8 cellular contexts compared by ENCODE assay signal in the genomic region with DNA sequence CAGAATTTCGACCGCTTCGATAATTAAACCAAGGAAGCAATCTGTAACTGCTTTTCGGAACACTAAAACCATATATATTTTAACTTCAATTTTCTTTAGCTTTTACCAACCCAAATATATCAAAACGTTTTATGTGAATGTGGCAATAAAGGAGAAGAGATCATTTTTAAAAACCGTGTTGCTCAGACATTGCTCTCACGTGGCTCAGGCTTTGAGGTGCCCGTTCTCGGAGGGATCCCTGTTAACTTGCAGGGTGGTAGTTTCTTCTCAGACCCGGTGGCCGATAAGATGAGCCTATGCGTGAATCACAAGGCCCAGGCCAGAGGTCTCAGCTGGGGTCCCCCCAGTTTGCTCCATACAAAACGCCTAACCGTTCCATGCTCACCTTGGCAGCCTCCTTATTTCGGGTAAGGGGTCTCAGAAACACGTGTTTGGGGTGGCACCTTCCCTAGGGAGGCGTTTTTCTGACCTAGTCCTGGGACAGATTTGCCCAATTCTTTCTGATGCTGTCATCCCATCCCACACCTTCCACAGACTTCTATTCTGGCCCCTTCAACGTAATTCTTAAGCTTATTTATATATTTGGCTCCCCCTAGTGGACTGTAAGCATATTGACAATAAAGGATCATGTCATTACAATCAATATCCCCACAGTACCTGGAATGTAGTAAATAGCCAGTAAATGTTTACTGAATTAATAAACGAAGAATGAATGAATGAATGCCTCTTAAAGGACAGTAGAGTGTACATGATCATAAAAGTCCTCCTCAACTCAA. TPM values are rescaled to one million over a fixed set of nuclear protein-coding genes. Genes with fewer than 3 reads are reported as not detected.
DNase-seq lines count a peak whose midpoint lies in the region; ATAC-seq, FAIRE-seq and TF ChIP-seq lines count a peak whose summit lies in the region.

No MANE protein-coding gene starts in this region.

- CTCF ChIA-PET in Calu3 (lab: Charles Lee), result interaction anchor here (0.6 to 2.0 kb wide), 25 partner anchors 9 to 1061 kb away, joined by 3 to 15 read pairs (median 4); partner anchors contain the start of genes HOMER1 and SERINC5
- CTCF ChIA-PET in HCT116 (lab: Charles Lee), result interaction anchor here (0.6 to 3.3 kb wide), 33 partner anchors 8 to 1184 kb away, joined by 3 to 50 read pairs (median 4); partner anchors contain the start of genes DHFR, MSH3 and SERINC5
- CTCF ChIA-PET in activated B cell treated with CpG ODN at 0.5 μM for 24 hours (lab: Charles Lee), result interaction anchor here (0.9 to 2.3 kb wide), 17 partner anchors 8 to 530 kb away, joined by 3 to 12 read pairs (median 4); no protein-coding TSS in a partner anchor
- CTCF ChIA-PET in H1 (lab: Charles Lee; ENCODE audit: partially characterized antibody), result interaction anchor here (0.6 to 4.5 kb wide), 86 partner anchors 9 to 1472 kb away, joined by 3 to 43 read pairs (median 4); partner anchors contain the start of genes MTX3 and SERINC5

- H3K27me3 ChIP-seq in HCT116 (ENCODE audit: insufficient read depth, low read length) (no peaks in the 10 kb centered on the region), H1 (replicated peaks in 1 of 4; ENCODE audit: control insufficient read depth in 3 of 4, extremely low read depth in 1 of 4, insufficient read depth in 3 of 4, low read length in 3 of 4) (no peaks in the 10 kb centered on the region), testis (no peaks in the 10 kb centered on the region)

- ATAC-seq in HCT116 (peak; percentile 82), activated B cell treated with CpG ODN at 0.5 μM for 24 hours (ENCODE audit: low read depth) (peak; percentile 67), memory B cell (ENCODE audit: low read depth) (peak; percentile 73), GM21576 (IDR thresholded peaks at IDR 0.05; ENCODE audit: unreplicated experiment) (no peak)

- H3K36me3 ChIP-seq in HCT116 (ENCODE audit: control insufficient read depth in 1 of 2, insufficient read depth in 2 of 2, low read length in 2 of 2) (no peaks in the 10 kb centered on the region), H1 (ENCODE audit: control insufficient read depth in 2 of 4, insufficient read depth in 4 of 4, low read length in 3 of 4) (no peaks in the 10 kb centered on the region), testis (ENCODE audit: low read depth, missing control alignments) (no peaks in the 10 kb centered on the region)

- no peak overlapping the region for H4K91ac ChIP-seq in H1 (replicated peaks; ENCODE audit: insufficient read length, low read length)

- 61% methylated on average over 19 of the region's 19 CpGs; no CpG with 5 or more reads in 1 of the 2 experiments for WGBS in H1 (ENCODE audit: extremely low coverage in 1 of 2, insufficient coverage in 1 of 2, insufficient read length in 1 of 2, insufficient replicate concordance in 2 of 2, low coverage in 1 of 2, low lambda C conversion rate in 2 of 2, missing lambda C conversion rate in 1 of 2), 2 experiments
- WGBS in testis, 2 donors, result 9 to 20% methylated on average over 18 to 19 of the region's 19 CpGs

- no peaks in the 10 kb centered on the region for H3K9me3 ChIP-seq in HCT116 (ENCODE audit: control insufficient read depth in 1 of 2, insufficient read depth in 1 of 2, low read depth in 1 of 2, low read length in 2 of 2)
- H3K9me3 ChIP-seq in H1 (ENCODE audit: insufficient read depth in 2 of 2, low read depth in 1 of 2, low read length in 1 of 2), result no peaks in the 10 kb centered on the region
- no peaks in the 10 kb centered on the region for H3K9me3 ChIP-seq in testis

- H2AFZ ChIP-seq in HCT116 (ENCODE audit: low read depth, low read length, poor library complexity, severe bottlenecking) (peak overlapping the region; percentile 81), H1 (ENCODE audit: low read length) (no peak overlapping the region)

- no peak for TF ChIP-seq EP300 in H1 (IDR thresholded peaks at IDR 0.05; ENCODE audit: borderline replicate concordance in 1 of 2, low read depth in 2 of 2, low read length in 2 of 2)

- RAD21 ChIA-PET in HCT116 (lab: Charles Lee; ENCODE audit: low non-redundant PET in 1 of 2, low total read pairs in 2 of 2, uncharacterized antibody in 2 of 2, unreplicated experiment in 2 of 2), result interaction anchor here (0.6 to 1.2 kb wide), 10 partner anchors 183 to 1059 kb away, joined by 3 to 5 read pairs (median 3); no protein-coding TSS in a partner anchor

- H3K23ac ChIP-seq in H1 (ENCODE audit: insufficient read length), result no peak overlapping the region

- H3K4me1 Mint-ChIP-seq in Calu3 (ENCODE audit: low read depth, unreplicated experiment), result peaks cover 29% of the 10 kb centered on the region
- H3K4me1 Mint-ChIP-seq in activated B cell treated with CpG ODN at 0.5 μM for 24 hours, result peaks cover 7% of the 10 kb centered on the region
- H3K4me1 Mint-ChIP-seq in memory B cell, result peaks cover 3% of the 10 kb centered on the region

- H2BK5ac ChIP-seq in H1 (ENCODE audit: low read depth, low read length), result no peak overlapping the region

- peak; percentile 87 for FAIRE-seq in H1 (lab: Jason Lieb, UNC)

- H3K9ac ChIP-seq in HCT116 (ENCODE audit: low read length) (no peak overlapping the region), H1 (replicated peaks in 1 of 4; ENCODE audit: extremely low read depth in 1 of 4, low read depth in 3 of 4, low read length in 3 of 4) (no peak overlapping the region)

- H3K79me2 ChIP-seq in HCT116 (ENCODE audit: insufficient read depth, low read length) (no peaks in the 10 kb centered on the region), H1 (ENCODE audit: control insufficient read depth in 1 of 2, insufficient read depth in 2 of 2, low read length in 2 of 2) (no peaks in the 10 kb centered on the region)

- intact Hi-C loops in Calu3 (cut with micrococcal nuclease; ENCODE audit: unreplicated experiment), result loop anchor here (1.0 to 5.0 kb wide), 7 partner anchors 92 to 1058 kb away; partner anchors contain the start of gene MTX3
- intact Hi-C loops in HCT116 (cut with micrococcal nuclease), result loop anchor here (1.0 to 5.0 kb wide), 4 partner anchors 158 to 1061 kb away; no protein-coding TSS in a partner anchor
- intact Hi-C loops in activated B cell treated with CpG ODN at 0.5 μM for 24 hours (cut with micrococcal nuclease), result loop anchor here (1.0 kb wide), 4 partner anchors 204 to 1062 kb away; no protein-coding TSS in a partner anchor
- intact Hi-C loops in testis (cut with DNase I; ENCODE audit: low total_unique reads), result loop anchor here (5.0 kb wide), 1 partner anchor 231 kb away; no protein-coding TSS in a partner anchor

- no peak overlapping the region for H3K56ac ChIP-seq in H1 (replicated peaks; ENCODE audit: insufficient read length, low read depth, low read length)

- H3K9me3 Mint-ChIP-seq in Calu3 (ENCODE audit: low read depth, unreplicated experiment), result peaks cover 2% of the 10 kb centered on the region
- H3K9me3 Mint-ChIP-seq in activated B cell treated with CpG ODN at 0.5 μM for 24 hours, result no peaks in the 10 kb centered on the region
- H3K9me3 Mint-ChIP-seq in memory B cell, result no peaks in the 10 kb centered on the region

- H3K4me3 Mint-ChIP-seq in Calu3 (ENCODE audit: low read depth, unreplicated experiment) (peak overlapping the region; percentile 56), activated B cell treated with CpG ODN at 0.5 μM for 24 hours (peak overlapping the region; percentile 72), memory B cell (peak overlapping the region; percentile 82)

- DNase-seq in Calu3 (peak; percentile 31), HCT116 (ENCODE audit: low read depth, low spot score) (peak; percentile 71), NCI-H2171 (lab: John Stamatoyannopoulos, UW) (peak; percentile 56), activated B cell treated with CpG ODN at 0.5 μM for 24 hours (no peak), H1 (ENCODE audit: low read depth in 1 of 2, low spot score in 2 of 2) (peak in 1 of 2 experiments; percentile 77), memory B cell (ENCODE audit: low spot score in 2 of 2) (peak; percentile 30 to 47), testis (peak; percentile 38)

- H3K4me1 ChIP-seq in HCT116 (ENCODE audit: control insufficient read depth in 1 of 2, insufficient read depth in 2 of 2, low read length in 2 of 2), result peaks cover 6 to 18% of the 10 kb centered on the region in 2 experiments; a peak in 2 of 4 replicates
- no peaks in the 10 kb centered on the region; a peak in 1 of 7 replicates for H3K4me1 ChIP-seq in H1 (replicated peaks in 1 of 4; ENCODE audit: control insufficient read depth in 3 of 4, insufficient read depth in 4 of 4, low read length in 3 of 4)
- no peaks in the 10 kb centered on the region for H3K4me1 ChIP-seq in testis

- H2BK12ac ChIP-seq in H1 (ENCODE audit: low read depth, low read length), result no peak overlapping the region

- H4K20me1 ChIP-seq in HCT116 (ENCODE audit: insufficient read depth) (no peaks in the 10 kb centered on the region), H1 (replicated peaks in 1 of 2; ENCODE audit: control insufficient read depth in 1 of 2, insufficient read depth in 2 of 2, low read length in 2 of 2) (no peaks in the 10 kb centered on the region)

- peak overlapping the region; percentile 53 for H3K4me2 ChIP-seq in HCT116 (ENCODE audit: low read length)
- H3K4me2 ChIP-seq in H1 (ENCODE audit: insufficient read depth in 1 of 2, low read depth in 2 of 2, low read length in 2 of 2), result 0 out of 4 replicates have a peak overlapping the region, but pooled peaks of 1 of the 2 experiments have one; percentile 5

- no peaks in the 10 kb centered on the region for H3K79me1 ChIP-seq in H1 (ENCODE audit: low read depth, low read length)

- H3K27ac Mint-ChIP-seq in Calu3 (ENCODE audit: unreplicated experiment), result peak overlapping the region; percentile 8
- H3K27ac Mint-ChIP-seq in activated B cell treated with CpG ODN at 0.5 μM for 24 hours, result no peak overlapping the region
- peak overlapping the region; percentile 36 for H3K27ac Mint-ChIP-seq in memory B cell

- H3K36me3 Mint-ChIP-seq in Calu3 (ENCODE audit: insufficient read depth, unreplicated experiment) (peaks cover 14% of the 10 kb centered on the region), activated B cell treated with CpG ODN at 0.5 μM for 24 hours (ENCODE audit: low read depth) (no peaks in the 10 kb centered on the region), memory B cell (no peaks in the 10 kb centered on the region)

- TF ChIP-seq POLR2A in HCT116 (IDR thresholded peaks at IDR 0.05; ENCODE audit: borderline replicate concordance, extremely low read depth, insufficient read depth, insufficient read length), result no peak
- TF ChIP-seq POLR2A in H1 (IDR thresholded peaks at IDR 0.05; ENCODE audit: control extremely low read depth in 1 of 2, low read depth in 2 of 2, low read length in 2 of 2), result no peak
- no peak for TF ChIP-seq POLR2A in testis (IDR thresholded peaks at IDR 0.05)

- H3K14ac ChIP-seq in H1 (ENCODE audit: insufficient read length), result no peak overlapping the region

- peak overlapping the region in 1 of 2 experiments; percentile 23; a peak in 2 of 4 replicates for H3K4me3 ChIP-seq in HCT116 (replicated peaks in 1 of 2; ENCODE audit: low read depth in 1 of 2, low read length in 2 of 2)
- H3K4me3 ChIP-seq in H1 (ENCODE audit: extremely low read depth in 1 of 4, insufficient read depth in 2 of 4, low read depth in 3 of 4, low read length in 4 of 4), result no peak overlapping the region
- H3K4me3 ChIP-seq in testis, result peak overlapping the region; percentile 14 to 22

- H2BK15ac ChIP-seq in H1 (ENCODE audit: low read length), result no peak overlapping the region

- POLR2A ChIA-PET in HCT116 (lab: Charles Lee), result interaction anchor here (1.2 kb wide), 1 partner anchor 949 kb away, joined by 3 read pairs; no protein-coding TSS in a partner anchor
- POLR2A ChIA-PET in activated B cell treated with CpG ODN at 0.5 μM for 24 hours (lab: Charles Lee), result no interaction called here
- POLR2A ChIA-PET in H1 (lab: Charles Lee; ENCODE audit: partially characterized antibody), result interaction anchor here (0.5 to 1.4 kb wide), 5 partner anchors 9 to 224 kb away, joined by 3 to 4 read pairs (median 3); no protein-coding TSS in a partner anchor

- TF ChIP-seq RAD21 in HCT116 (IDR thresholded peaks at IDR 0.05; ENCODE audit: low read depth) (peak; percentile 90), H1 (IDR thresholded peaks at IDR 0.05 in 1 of 2, conservative IDR thresholded peaks at IDR 0.05 in 1 of 2; ENCODE audit: low read depth in 2 of 2, low read length in 2 of 2) (peak; percentile 75 to 77)

- peak; percentile 21 for TF ChIP-seq CTCF in Calu3 (IDR thresholded peaks at IDR 0.05; ENCODE audit: unreplicated experiment)
- TF ChIP-seq CTCF in HCT116 (IDR thresholded peaks at IDR 0.05 in 2 of 3, conservative IDR thresholded peaks at IDR 0.05 in 1 of 3; ENCODE audit: borderline replicate concordance in 1 of 3, insufficient read depth in 1 of 3, low read depth in 2 of 3, low read length in 2 of 3), result peak; percentile 63 to 86 (median 78)
- no peak for TF ChIP-seq CTCF in activated B cell treated with CpG ODN at 0.5 μM for 24 hours (IDR thresholded peaks at IDR 0.05)
- TF ChIP-seq CTCF in H1 (IDR thresholded peaks at IDR 0.05; ENCODE audit: control extremely low read depth in 1 of 3, insufficient read depth in 1 of 3, low read depth in 1 of 3, low read length in 3 of 3), result peak in 2 of 3 experiments; percentile 51 to 63; a peak in 2 of 4 replicates
- peak; percentile 74 to 89 (median 83) for TF ChIP-seq CTCF in testis (IDR thresholded peaks at IDR 0.05)

- no peaks in the 10 kb centered on the region for H3K23me2 ChIP-seq in H1 (ENCODE audit: low read depth, low read length)

- H2AK5ac ChIP-seq in H1 (ENCODE audit: low read depth, low read length), result no peak overlapping the region

- H3K27me3 Mint-ChIP-seq in Calu3 (ENCODE audit: unreplicated experiment), result peaks cover 11% of the 10 kb centered on the region
- H3K27me3 Mint-ChIP-seq in activated B cell treated with CpG ODN at 0.5 μM for 24 hours, result no peaks in the 10 kb centered on the region
- peaks cover 4% of the 10 kb centered on the region for H3K27me3 Mint-ChIP-seq in memory B cell

- H2BK20ac ChIP-seq in H1 (ENCODE audit: low read length), result no peak overlapping the region

- H4K8ac ChIP-seq in H1 (ENCODE audit: extremely low read depth, insufficient read depth, low read length), result peak overlapping the region; percentile 59; the same call in 1 of the 2 replicates

- no peak overlapping the region for H2BK120ac ChIP-seq in H1 (replicated peaks; ENCODE audit: low read depth, low read length)

- no peak overlapping the region for H3K18ac ChIP-seq in H1 (ENCODE audit: extremely low read depth, low read length)

- no peaks in the 10 kb centered on the region for H3K9me2 ChIP-seq in HCT116 (ENCODE audit: insufficient read depth)

- H3K27ac ChIP-seq in HCT116 (ENCODE audit: low read depth, low read length), result no peak overlapping the region
- H3K27ac ChIP-seq in H1 (ENCODE audit: low read depth, low read length), result no peak overlapping the region
- H3K27ac ChIP-seq in testis, result peak overlapping the region; percentile 23 to 76

- H4K5ac ChIP-seq in H1 (ENCODE audit: insufficient read length, low read depth, low read length), result no peak overlapping the region

- no peak overlapping the region for H3K4ac ChIP-seq in H1 (replicated peaks; ENCODE audit: insufficient read length, low read depth, low read length)

- no TSS peak for BruUV-seq in Calu3 (replicated peaks; lab: Mats Ljungman, UMichigan)
- no TSS peak for BruUV-seq in HCT116 (replicated peaks; lab: Mats Ljungman, UMichigan)

RNA-seq across cellular contexts. Expression of gene THBS4, which starts 48.2 kb away (rescaled TPM):
- 0.52 and 1.3 TPM in 2 replicates for total RNA-seq in Calu3 (2022)
- total RNA-seq in HCT116 (2021; ENCODE audit: unreplicated experiment), result 1.5 TPM
- 0.91 and 0.98 TPM in 2 replicates for polyA plus RNA-seq in HCT116 (2012)
- total RNA-seq in activated B cell treated with CpG ODN at 0.5 μM for 24 hours, result 0.20 and 0.27 TPM in 2 replicates
- total RNA-seq in H1 (2021; fragmentation: NEBNext Ultra II Directional; extraction: Animal tissue kit (Norgen Biotek cat#: 25700)), result 12.8 and 14.2 TPM in 2 replicates
- polyA plus RNA-seq in H1 (2011; rRNA removed), result 25.4 and 27.5 TPM in 2 replicates
- 21.2 TPM for polyA plus RNA-seq in H1 (2011; cell fraction: cytosol; rRNA removed)
- 30.7 TPM for polyA plus RNA-seq in H1 (2011; cell fraction: nucleus; rRNA removed)
- 16.3 to 23.8 TPM (median 21.8 TPM) in 4 replicates for polyA plus RNA-seq in H1 (2012, experiment 1 of 2)
- polyA plus RNA-seq in H1 (2012, experiment 2 of 2), result 14.9 TPM
- polyA plus RNA-seq in H1 (2013, experiment 1 of 2), result 17.9 TPM
- polyA plus RNA-seq in H1 (2013, experiment 2 of 2), result 17.8 TPM
- 20.4 and 24.9 TPM in 2 replicates for polyA minus RNA-seq in H1 (2011; rRNA and poly(A)+ RNA removed)
- polyA minus RNA-seq in H1 (2011; cell fraction: cytosol; rRNA and poly(A)+ RNA removed), result 11.2 TPM
- polyA minus RNA-seq in H1 (2011; cell fraction: nucleus; rRNA and poly(A)+ RNA removed), result 9.0 TPM
- 10 to 100 TPM; 14.1 to 18.3 TPM for total RNA-seq in testis
- 62.5 TPM for polyA plus RNA-seq in testis (ENCODE audit: insufficient read depth, low read depth, low replicate concordance)

Comparison
In these comparisons a context has a peak if more than half of its experiments do, and no peak if none do; other contexts are left out.
1. H3K27ac ChIP-seq: peak in testis (2 of 2); none in HCT116 (single experiment) and H1 (single experiment).
2. H3K4me3 ChIP-seq: peak in testis (2 of 2); none in H1 (0 of 4).
3. Peak in every context shown above with its lines, with median percentiles within 50 percentile points of each other: H3K4me3 Mint-ChIP-seq.